ENCODE assay signal across 24 cellular contexts in the genomic region with DNA sequence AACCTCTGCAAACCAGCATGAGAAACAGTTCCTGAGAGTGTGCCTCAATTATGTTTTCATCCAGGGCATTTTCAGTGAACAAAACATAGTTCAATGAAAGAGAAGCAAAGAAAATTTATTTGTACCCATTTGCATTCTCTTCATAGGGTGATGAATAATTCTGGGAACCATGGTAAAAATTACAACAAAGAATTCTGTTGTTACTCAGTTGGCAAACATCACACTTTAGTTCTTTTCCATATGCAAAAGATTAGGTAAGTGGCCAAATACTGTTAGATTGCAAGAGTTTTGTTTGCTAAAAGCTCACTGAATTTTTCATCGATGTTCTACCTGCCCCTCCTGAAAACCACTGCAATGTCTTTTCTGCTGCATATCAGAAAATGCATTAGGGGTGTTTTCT.
DNase-seq lines count a peak whose midpoint lies in the region; ATAC-seq and TF ChIP-seq lines count a peak whose summit lies in the region.
"Had no signal": no experiment of that assay in that cellular context is flagged by ENCODE, and none has a peak within 500 bp of the region (broad histone marks: within the 10 kb centered on the region; RNA-seq: fewer than 3 reads in every experiment).

No MANE protein-coding gene starts in this region.

- H2AFZ ChIP-seq in IMR-90 (replicated peaks; ENCODE audit: low read length, poor library complexity) (no peak overlapping the region), hepatocyte (no peak overlapping the region)

- H2AK5ac ChIP-seq in IMR-90 (ENCODE audit: low read depth, low read length) = no peak overlapping the region

- no peak for ATAC-seq in IMR-90 (ENCODE audit: low read depth)
- ATAC-seq: CD8-positive, alpha-beta T cell; Panc1 had no signal

- H3K4me3 ChIP-seq in IMR-90 (ENCODE audit: insufficient read depth, low read depth, low read length) (no peak overlapping the region), hepatocyte (no peak overlapping the region), brain microvascular endothelial cell (ENCODE audit: low read depth, low read length) (no peak overlapping the region)
- H3K4me3 ChIP-seq: A549, SK-N-MC had no signal

- no peaks in the 10 kb centered on the region for H3K36me3 ChIP-seq in IMR-90 (ENCODE audit: control insufficient read depth, insufficient read depth, low read length)
- H3K36me3 ChIP-seq in hepatocyte (replicated peaks; ENCODE audit: insufficient read depth, low read depth) = no peaks in the 10 kb centered on the region
- H3K36me3 ChIP-seq in brain microvascular endothelial cell (replicated peaks) = no peaks in the 10 kb centered on the region

- H2BK5ac ChIP-seq in IMR-90 (ENCODE audit: low read depth, low read length, poor library complexity, severe bottlenecking) = peak overlapping the region; percentile 85

- no peak overlapping the region for H2AK9ac ChIP-seq in IMR-90 (replicated peaks; ENCODE audit: low read depth, low read length, poor library complexity)

- intact Hi-C loops in IMR-90 (cut with micrococcal nuclease) (no loop called here), Calu3 (cut with micrococcal nuclease; ENCODE audit: unreplicated experiment) (no loop called here)

- peak overlapping the region; percentile 20; the same call in 1 of the 2 replicates for H3K23ac ChIP-seq in IMR-90 (ENCODE audit: low read depth, low read length)

- H3K9me3 Mint-ChIP-seq in brain (peaks cover 0 to 4% (median 0%) of the 10 kb centered on the region in 5 experiments), Calu3 (ENCODE audit: low read depth, unreplicated experiment) (no peaks in the 10 kb centered on the region)
- H3K9me3 Mint-ChIP-seq in activated naive CD4-positive, alpha-beta T cell treated with anti-CD3 and anti-CD28 coated beads, Interleukin-2, amount 10 ng/mL, durations not matched to agents 7 days and 5 days = no peaks in the 10 kb centered on the region
- H3K9me3 Mint-ChIP-seq: CD8-positive, alpha-beta T cell had no signal

- WGBS in IMR-90 (ENCODE audit: extremely low coverage in 2 of 2, insufficient read length in 1 of 2), 2 experiments = no CpG with 5 or more reads among the region's 1 CpG
- 74% methylated on average over 1 of the region's 1 CpG for WGBS in hepatocyte (ENCODE audit: low lambda C conversion rate, missing lambda C conversion rate)

- H4K20me1 ChIP-seq in IMR-90 (ENCODE audit: insufficient read depth, low read length) (no peaks in the 10 kb centered on the region), hepatocyte (ENCODE audit: insufficient read depth, poor library complexity, severe bottlenecking) (no peaks in the 10 kb centered on the region)

- H3K36me3 Mint-ChIP-seq in brain (no peaks in the 10 kb centered on the region), Calu3 (ENCODE audit: insufficient read depth, unreplicated experiment) (no peaks in the 10 kb centered on the region)
- H3K36me3 Mint-ChIP-seq in activated naive CD4-positive, alpha-beta T cell treated with anti-CD3 and anti-CD28 coated beads, Interleukin-2, amount 10 ng/mL, durations not matched to agents 7 days and 5 days = no peaks in the 10 kb centered on the region
- H3K36me3 Mint-ChIP-seq: CD8-positive, alpha-beta T cell had no signal

- peak overlapping the region; percentile 78 for H3K14ac ChIP-seq in IMR-90 (replicated peaks; ENCODE audit: low read depth, low read length)

- POLR2A ChIA-PET in IMR-90 (lab: Charles Lee; ENCODE audit: unreplicated experiment) = no interaction called here

- peak overlapping the region; percentile 41 to 89 for H4K8ac ChIP-seq in IMR-90 (ENCODE audit: low read depth in 2 of 2, low read length in 2 of 2)

- H3K27ac ChIP-seq in IMR-90 (ENCODE audit: insufficient read depth, low read length) (peak overlapping the region; percentile 97; the same call in 1 of the 2 replicates), hepatocyte (peak overlapping the region; percentile 61), brain microvascular endothelial cell (no peak overlapping the region)
- H3K27ac ChIP-seq: A549, C4-2B, KMS-11, RWPE1, SK-N-MC had no signal

- no TSS peak for BruUV-seq in IMR-90 (replicated peaks; lab: Mats Ljungman, UMichigan)
- BruUV-seq in Calu3 (replicated peaks; lab: Mats Ljungman, UMichigan) = no TSS peak

- H3K27me3 ChIP-seq in IMR-90 (ENCODE audit: control insufficient read depth, insufficient read depth, low read length) (no peaks in the 10 kb centered on the region), hepatocyte (no peaks in the 10 kb centered on the region), brain microvascular endothelial cell (replicated peaks) (no peaks in the 10 kb centered on the region)

- TF ChIP-seq CTCF in IMR-90 (conservative IDR thresholded peaks at IDR 0.05; ENCODE audit: low read depth, low read length) (no peak), brain (conservative IDR thresholded peaks at IDR 0.05) (no peak), hepatocyte (IDR thresholded peaks at IDR 0.05; ENCODE audit: poor library complexity) (no peak), brain microvascular endothelial cell (IDR thresholded peaks at IDR 0.05; ENCODE audit: low read depth, low read length, missing control alignments) (no peak), Calu3 (IDR thresholded peaks at IDR 0.05; ENCODE audit: unreplicated experiment) (no peak)

- peak overlapping the region; percentile 90 for H2BK20ac ChIP-seq in IMR-90 (ENCODE audit: low read depth, low read length)

- TF ChIP-seq POLR2A in IMR-90 (IDR thresholded peaks at IDR 0.05; ENCODE audit: low read depth, low read length) = no peak

- H3K27ac Mint-ChIP-seq in brain (peak overlapping the region in 3 of 5 experiments; percentile 23 to 75 (median 73)), Calu3 (ENCODE audit: unreplicated experiment) (no peak overlapping the region)
- H3K27ac Mint-ChIP-seq in activated naive CD4-positive, alpha-beta T cell treated with anti-CD3 and anti-CD28 coated beads, Interleukin-2, amount 10 ng/mL, durations not matched to agents 7 days and 5 days = no peak overlapping the region
- H3K27ac Mint-ChIP-seq: B cell; CD8-positive, alpha-beta T cell; IgD-negative memory B cell had no signal

- no peaks in the 10 kb centered on the region for H3K79me2 ChIP-seq in hepatocyte

- DNase-seq in IMR-90 = no peak
- no peak for DNase-seq in hepatocyte (ENCODE audit: low spot score)
- DNase-seq in brain microvascular endothelial cell = no peak
- DNase-seq in activated naive CD4-positive, alpha-beta T cell treated with anti-CD3 and anti-CD28 coated beads, Interleukin-2, amount 10 ng/mL, durations not matched to agents 7 days and 5 days = no peak
- DNase-seq in Calu3 = no peak
- DNase-seq in SK-N-DZ (ENCODE audit: low spot score) = no peak
- DNase-seq: CD8-positive, alpha-beta T cell; DND-41; NCI-H1092; NCI-H1417 treated with DMSO at 0.1 percent for 48 hours; NCI-H1694 treated with DMSO at 0.1 percent for 48 hours; NCI-H2081; NCI-H2227 treated with DMSO at 0.1 percent for 48 hours; NCI-H69; SHP77 had no signal

- H3K9me2 ChIP-seq in hepatocyte (replicated peaks; ENCODE audit: insufficient read depth) = no peaks in the 10 kb centered on the region

- peaks cover 12% of the 10 kb centered on the region; the same call in 1 of the 2 replicates for H3K9me1 ChIP-seq in IMR-90 (ENCODE audit: insufficient read depth, low read length)

- H3K9me3 ChIP-seq in IMR-90 (ENCODE audit: control insufficient read depth, insufficient read depth, low read length) = no peaks in the 10 kb centered on the region
- no peaks in the 10 kb centered on the region for H3K9me3 ChIP-seq in hepatocyte (ENCODE audit: low read depth)
- H3K9me3 ChIP-seq: A549 had no signal

- H3K4me1 Mint-ChIP-seq in brain (no peaks in the 10 kb centered on the region), Calu3 (ENCODE audit: low read depth, unreplicated experiment) (peaks cover 14% of the 10 kb centered on the region)
- no peaks in the 10 kb centered on the region for H3K4me1 Mint-ChIP-seq in activated naive CD4-positive, alpha-beta T cell treated with anti-CD3 and anti-CD28 coated beads, Interleukin-2, amount 10 ng/mL, durations not matched to agents 7 days and 5 days
- H3K4me1 Mint-ChIP-seq: B cell, IgD-negative memory B cell had no signal

- H3K56ac ChIP-seq in IMR-90 (ENCODE audit: extremely low read depth, insufficient read depth, low read length) = peak overlapping the region; percentile 78; the same call in 1 of the 2 replicates

- no peak overlapping the region for H3K4me2 ChIP-seq in IMR-90 (ENCODE audit: low read depth, low read length)
- no peak overlapping the region for H3K4me2 ChIP-seq in hepatocyte
- H3K4me2 ChIP-seq: A549, KMS-11 had no signal

- H3K79me1 ChIP-seq in IMR-90 (ENCODE audit: low read depth in 1 of 2, low read length in 2 of 2) = no peaks in the 10 kb centered on the region

- H2BK120ac ChIP-seq in IMR-90 (ENCODE audit: low read depth, low read length) = peak overlapping the region; percentile 94

- peak overlapping the region; percentile 51 for H4K5ac ChIP-seq in IMR-90 (ENCODE audit: low read depth, low read length)

- in situ Hi-C loops in IMR-90 (cut with MboI; ENCODE audit: low sequenced_read_pairs) (no loop called here), brain microvascular endothelial cell (cut with HindIII; ENCODE audit: low pct_ligation_motif_present, low sequenced_read_pairs) (no loop called here)

- peak overlapping the region; percentile 83; the same call in 1 of the 3 replicates for H2BK15ac ChIP-seq in IMR-90 (ENCODE audit: low read depth, low read length)

- H3K9ac ChIP-seq in IMR-90 (ENCODE audit: low read depth, low read length) = no peak overlapping the region
- H3K9ac ChIP-seq: KMS-11 had no signal

- dilution Hi-C loops in IMR-90 (cut with HindIII; ENCODE audit: low sequenced_read_pairs, unreplicated experiment) = no loop called here

- CTCF ChIA-PET in IMR-90 (lab: Yijun Ruan, JAX) = interaction anchor here (1.2 kb wide), 1 partner anchor 56 kb away, joined by 6 read pairs; no protein-coding TSS in a partner anchor
- CTCF ChIA-PET in activated naive CD4-positive, alpha-beta T cell treated with anti-CD3 and anti-CD28 coated beads, Interleukin-2, amount 10 ng/mL, durations not matched to agents 7 days and 5 days (lab: Charles Lee) = no interaction called here
- CTCF ChIA-PET in Calu3 (lab: Charles Lee) = no interaction called here

- H3K4me3 Mint-ChIP-seq in brain (no peak overlapping the region), Calu3 (ENCODE audit: low read depth, unreplicated experiment) (no peak overlapping the region)
- H3K4me3 Mint-ChIP-seq in activated naive CD4-positive, alpha-beta T cell treated with anti-CD3 and anti-CD28 coated beads, Interleukin-2, amount 10 ng/mL, durations not matched to agents 7 days and 5 days = no peak overlapping the region
- H3K4me3 Mint-ChIP-seq: B cell; CD8-positive, alpha-beta T cell; IgD-negative memory B cell had no signal

- H3K27me3 Mint-ChIP-seq in brain (no peaks in the 10 kb centered on the region), Calu3 (ENCODE audit: unreplicated experiment) (peaks cover 17% of the 10 kb centered on the region)
- H3K27me3 Mint-ChIP-seq in activated naive CD4-positive, alpha-beta T cell treated with anti-CD3 and anti-CD28 coated beads, Interleukin-2, amount 10 ng/mL, durations not matched to agents 7 days and 5 days = peaks cover 12% of the 10 kb centered on the region

- peak overlapping the region; percentile 91; the same call in 1 of the 2 replicates for H3K4ac ChIP-seq in IMR-90 (ENCODE audit: low read depth, low read length)

- peak overlapping the region; percentile 92 for H3K18ac ChIP-seq in IMR-90 (ENCODE audit: low read depth, low read length)

- peaks cover 22% of the 10 kb centered on the region for H3K4me1 ChIP-seq in IMR-90 (ENCODE audit: control insufficient read depth, insufficient read depth, low read length)
- no peaks in the 10 kb centered on the region for H3K4me1 ChIP-seq in hepatocyte (ENCODE audit: insufficient read depth)

- TF ChIP-seq RAD21 in IMR-90 (IDR thresholded peaks at IDR 0.05; ENCODE audit: low read length) = no peak

- H4K91ac ChIP-seq in IMR-90 (ENCODE audit: insufficient read depth, low read depth, low read length) = peak overlapping the region; percentile 30

Comparison
In these comparisons a context has a peak if more than half of its experiments do, and no peak if none do; other contexts are left out.
1. H3K27ac Mint-ChIP-seq: peak in brain (3 of 5); none in activated naive CD4-positive, alpha-beta T cell treated with anti-CD3 and anti-CD28 coated beads, Interleukin-2, amount 10 ng/mL, durations not matched to agents 7 days and 5 days (single experiment) and Calu3 (single experiment).